Comparison of ENCODE assay signal across 17 cellular contexts in genomic region chr11:110452720-110453119, GRCh38. TPM values are rescaled to one million over a fixed set of nuclear protein-coding genes. Genes with fewer than 3 reads are reported as not detected.
DNase-seq lines count a peak whose midpoint lies in the region; ATAC-seq and TF ChIP-seq lines count a peak whose summit lies in the region.
"Had no signal": no experiment of that assay in that cellular context is flagged by ENCODE, and none has a peak within 500 bp of the region (broad histone marks: within the 10 kb centered on the region; RNA-seq: fewer than 3 reads in every experiment).

No MANE protein-coding gene starts in this region.

- CTCF ChIA-PET in activated CD4-positive, alpha-beta memory T cell treated with anti-CD3 and anti-CD28 coated beads, Interleukin-2, amount 10 ng/mL, durations not matched to agents 7 days and 5 days (lab: Charles Lee) = interaction anchor here (1.1 to 1.3 kb wide), 3 partner anchors 18 to 993 kb away, joined by 3 to 5 read pairs (median 3); no protein-coding TSS in a partner anchor
- CTCF ChIA-PET in activated CD4-positive, alpha-beta memory T cell treated with anti-CD3 and anti-CD28 coated beads for 36 hours (lab: Charles Lee) = interaction anchor here (2.4 kb wide), 1 partner anchor 18 kb away, joined by 9 read pairs; no protein-coding TSS in a partner anchor
- CTCF ChIA-PET in MCF 10A (lab: Yijun Ruan, JAX) = interaction anchor here (0.6 to 0.8 kb wide), 2 partner anchors 203 to 220 kb away, joined by 3 to 6 read pairs; no protein-coding TSS in a partner anchor

- H3K9ac ChIP-seq in KMS-11 = no peak overlapping the region

- TF ChIP-seq CTCF in KMS-11 (conservative IDR thresholded peaks at IDR 0.05; ENCODE audit: low read depth, low read length) (no peak), coronary artery (IDR thresholded peaks at IDR 0.05) (no peak), MCF 10A (IDR thresholded peaks at IDR 0.05; ENCODE audit: unreplicated experiment) (no peak), foreskin keratinocyte (conservative IDR thresholded peaks at IDR 0.05) (no peak)

- H3K79me2 ChIP-seq in KMS-11 (ENCODE audit: insufficient read depth, low read depth) = no peaks in the 10 kb centered on the region

- no peak overlapping the region for H3K4me3 Mint-ChIP-seq in activated CD4-positive, alpha-beta memory T cell treated with anti-CD3 and anti-CD28 coated beads, Interleukin-2, amount 10 ng/mL, durations not matched to agents 7 days and 5 days
- H3K4me3 Mint-ChIP-seq in activated CD4-positive, alpha-beta memory T cell treated with anti-CD3 and anti-CD28 coated beads for 36 hours = no peak overlapping the region
- peak overlapping the region; percentile 39 for H3K4me3 Mint-ChIP-seq in activated T-helper 17 cell treated with anti-CD3 and anti-CD28 coated beads, Interleukin-2, amount 50 U/mL, for 72 hours
- H3K4me3 Mint-ChIP-seq in stimulated activated naive B cell treated with anti-CD40 and anti-IgM and Interleukin-4, amounts not matched to agents 10 μg/mL and 1 μg/mL and 100 μg/mL, for 72 hours = no peak overlapping the region
- no peak overlapping the region for H3K4me3 Mint-ChIP-seq in MCF 10A (ENCODE audit: unreplicated experiment)
- H3K4me3 Mint-ChIP-seq: CD8-positive, alpha-beta T cell; GM23338 had no signal

- intact Hi-C loops in activated CD4-positive, alpha-beta memory T cell treated with anti-CD3 and anti-CD28 coated beads for 36 hours (cut with micrococcal nuclease) = loop anchor here (1.0 to 10.0 kb wide), 6 partner anchors 22 to 1078 kb away; partner anchors contain the start of gene ARHGAP20
- intact Hi-C loops in MCF 10A (cut with micrococcal nuclease) = no loop called here

- H3K27me3 Mint-ChIP-seq in activated CD4-positive, alpha-beta memory T cell treated with anti-CD3 and anti-CD28 coated beads, Interleukin-2, amount 10 ng/mL, durations not matched to agents 7 days and 5 days = no peaks in the 10 kb centered on the region
- H3K27me3 Mint-ChIP-seq in activated CD4-positive, alpha-beta memory T cell treated with anti-CD3 and anti-CD28 coated beads for 36 hours = no peaks in the 10 kb centered on the region
- H3K27me3 Mint-ChIP-seq in activated T-helper 17 cell treated with anti-CD3 and anti-CD28 coated beads, Interleukin-2, amount 50 U/mL, for 72 hours = no peaks in the 10 kb centered on the region
- no peaks in the 10 kb centered on the region for H3K27me3 Mint-ChIP-seq in stimulated activated naive B cell treated with anti-CD40 and anti-IgM and Interleukin-4, amounts not matched to agents 10 μg/mL and 1 μg/mL and 100 μg/mL, for 72 hours
- H3K27me3 Mint-ChIP-seq in MCF 10A (ENCODE audit: insufficient read depth, unreplicated experiment) = no peaks in the 10 kb centered on the region

- no peaks in the 10 kb centered on the region for H3K36me3 ChIP-seq in KMS-11 (ENCODE audit: insufficient read depth)

- BruUV-seq in MCF 10A (replicated peaks; lab: Mats Ljungman, UMichigan) = no TSS peak

- POLR2A ChIA-PET in activated CD4-positive, alpha-beta memory T cell treated with anti-CD3 and anti-CD28 coated beads, Interleukin-2, amount 10 ng/mL, durations not matched to agents 7 days and 5 days (lab: Charles Lee) = interaction anchor here (0.9 kb wide), 1 partner anchor 993 kb away, joined by 5 read pairs; no protein-coding TSS in a partner anchor
- POLR2A ChIA-PET in activated CD4-positive, alpha-beta memory T cell treated with anti-CD3 and anti-CD28 coated beads for 36 hours (lab: Charles Lee) = no interaction called here
- POLR2A ChIA-PET in MCF 10A (lab: Yijun Ruan, JAX) = interaction anchor here (0.5 kb wide), 1 partner anchor 390 kb away, joined by 3 read pairs; no protein-coding TSS in a partner anchor

- no peaks in the 10 kb centered on the region for H4K20me1 ChIP-seq in KMS-11 (ENCODE audit: insufficient read depth)

- H3K27me3 ChIP-seq in KMS-11 (ENCODE audit: insufficient read depth, low read depth) (no peaks in the 10 kb centered on the region), foreskin keratinocyte (no peaks in the 10 kb centered on the region)

- H3K27ac Mint-ChIP-seq in activated CD4-positive, alpha-beta memory T cell treated with anti-CD3 and anti-CD28 coated beads, Interleukin-2, amount 10 ng/mL, durations not matched to agents 7 days and 5 days = peak overlapping the region; percentile 16
- no peak overlapping the region for H3K27ac Mint-ChIP-seq in activated CD4-positive, alpha-beta memory T cell treated with anti-CD3 and anti-CD28 coated beads for 36 hours
- peak overlapping the region; percentile 94 for H3K27ac Mint-ChIP-seq in activated T-helper 17 cell treated with anti-CD3 and anti-CD28 coated beads, Interleukin-2, amount 50 U/mL, for 72 hours
- H3K27ac Mint-ChIP-seq in stimulated activated naive B cell treated with anti-CD40 and anti-IgM and Interleukin-4, amounts not matched to agents 10 μg/mL and 1 μg/mL and 100 μg/mL, for 72 hours = no peak overlapping the region
- H3K27ac Mint-ChIP-seq in MCF 10A (ENCODE audit: low read depth, unreplicated experiment) = no peak overlapping the region
- H3K27ac Mint-ChIP-seq: CD8-positive, alpha-beta T cell; GM23338 had no signal

- H3K36me3 Mint-ChIP-seq in activated CD4-positive, alpha-beta memory T cell treated with anti-CD3 and anti-CD28 coated beads, Interleukin-2, amount 10 ng/mL, durations not matched to agents 7 days and 5 days (ENCODE audit: low read depth) = peaks cover 22% of the 10 kb centered on the region
- H3K36me3 Mint-ChIP-seq in activated CD4-positive, alpha-beta memory T cell treated with anti-CD3 and anti-CD28 coated beads for 36 hours = peaks cover 8% of the 10 kb centered on the region
- H3K36me3 Mint-ChIP-seq in activated T-helper 17 cell treated with anti-CD3 and anti-CD28 coated beads, Interleukin-2, amount 50 U/mL, for 72 hours (ENCODE audit: low read depth) = peaks cover 48% of the 10 kb centered on the region
- H3K36me3 Mint-ChIP-seq in stimulated activated naive B cell treated with anti-CD40 and anti-IgM and Interleukin-4, amounts not matched to agents 10 μg/mL and 1 μg/mL and 100 μg/mL, for 72 hours = peaks cover 8 to 27% of the 10 kb centered on the region in 2 donors
- H3K36me3 Mint-ChIP-seq in MCF 10A (ENCODE audit: insufficient read depth, unreplicated experiment) = peaks cover 3% of the 10 kb centered on the region

- 0 out of 2 replicates have a peak overlapping the region, but pooled peaks have one; percentile 39 for H3K4me2 ChIP-seq in KMS-11
- H3K4me2 ChIP-seq: GM23338 had no signal

- H3K4me3 ChIP-seq in KMS-11 (IDR thresholded peaks at IDR 0.05; ENCODE audit: insufficient read depth, low read depth, low read length) (no peak overlapping the region), coronary artery (no peak overlapping the region)
- H3K4me3 ChIP-seq: GM23338 had no signal

- no peak for DNase-seq in activated CD4-positive, alpha-beta memory T cell treated with anti-CD3 and anti-CD28 coated beads, Interleukin-2, amount 10 ng/mL, durations not matched to agents 7 days and 5 days
- DNase-seq in activated CD4-positive, alpha-beta memory T cell treated with anti-CD3 and anti-CD28 coated beads for 36 hours = no peak
- no peak for DNase-seq in stimulated activated naive B cell treated with anti-CD40 and anti-IgM and Interleukin-4, amounts not matched to agents 10 μg/mL and 1 μg/mL and 100 μg/mL, for 72 hours
- DNase-seq in coronary artery (ENCODE audit: low spot score) (no peak), MCF 10A (ENCODE audit: unreplicated experiment) (no peak), foreskin keratinocyte (no peak)
- DNase-seq: CD8-positive, alpha-beta T cell; DMS79 treated with DMSO at 0.1 percent for 48 hours; NCI-H1436; NCI-H2029; NCI-H2171; NCI-H446 treated with DMSO at 0.1 percent for 48 hours; PC-3 had no signal

- H3K4me1 ChIP-seq in KMS-11 (ENCODE audit: low read depth, poor library complexity, severe bottlenecking) = peaks cover 18% of the 10 kb centered on the region
- H3K4me1 ChIP-seq in foreskin keratinocyte = no peaks in the 10 kb centered on the region

- H2AFZ ChIP-seq in KMS-11 (ENCODE audit: low read depth) = no peak overlapping the region
- H2AFZ ChIP-seq: GM23338 had no signal

- H3K4me1 Mint-ChIP-seq in activated CD4-positive, alpha-beta memory T cell treated with anti-CD3 and anti-CD28 coated beads, Interleukin-2, amount 10 ng/mL, durations not matched to agents 7 days and 5 days = peaks cover 50% of the 10 kb centered on the region
- H3K4me1 Mint-ChIP-seq in activated CD4-positive, alpha-beta memory T cell treated with anti-CD3 and anti-CD28 coated beads for 36 hours (ENCODE audit: low read depth) = peaks cover 34% of the 10 kb centered on the region
- peaks cover 39% of the 10 kb centered on the region for H3K4me1 Mint-ChIP-seq in activated T-helper 17 cell treated with anti-CD3 and anti-CD28 coated beads, Interleukin-2, amount 50 U/mL, for 72 hours
- peaks cover 11 to 30% of the 10 kb centered on the region in 2 donors for H3K4me1 Mint-ChIP-seq in stimulated activated naive B cell treated with anti-CD40 and anti-IgM and Interleukin-4, amounts not matched to agents 10 μg/mL and 1 μg/mL and 100 μg/mL, for 72 hours
- peaks cover 2% of the 10 kb centered on the region for H3K4me1 Mint-ChIP-seq in MCF 10A (ENCODE audit: insufficient read depth, unreplicated experiment)

- ATAC-seq in activated T-helper 17 cell treated with anti-CD3 and anti-CD28 coated beads, Interleukin-2, amount 50 U/mL, for 72 hours (replicated peaks) = peak; percentile 64
- ATAC-seq in stimulated activated naive B cell treated with anti-CD40 and anti-IgM and Interleukin-4, amounts not matched to agents 10 μg/mL and 1 μg/mL and 100 μg/mL, for 72 hours (replicated peaks) = peak; percentile 36
- no peak for ATAC-seq in foreskin keratinocyte
- ATAC-seq: CD8-positive, alpha-beta T cell; GM23338; PC-3 had no signal

- H3K27ac ChIP-seq in KMS-11 (no peak overlapping the region), coronary artery (no peak overlapping the region), foreskin keratinocyte (no peak overlapping the region)
- H3K27ac ChIP-seq: RWPE1 had no signal

- peaks cover 7% of the 10 kb centered on the region for H3K9me3 Mint-ChIP-seq in activated CD4-positive, alpha-beta memory T cell treated with anti-CD3 and anti-CD28 coated beads, Interleukin-2, amount 10 ng/mL, durations not matched to agents 7 days and 5 days
- H3K9me3 Mint-ChIP-seq in activated CD4-positive, alpha-beta memory T cell treated with anti-CD3 and anti-CD28 coated beads for 36 hours = no peaks in the 10 kb centered on the region
- no peaks in the 10 kb centered on the region for H3K9me3 Mint-ChIP-seq in activated T-helper 17 cell treated with anti-CD3 and anti-CD28 coated beads, Interleukin-2, amount 50 U/mL, for 72 hours
- peaks cover 0 to 2% of the 10 kb centered on the region in 2 donors for H3K9me3 Mint-ChIP-seq in stimulated activated naive B cell treated with anti-CD40 and anti-IgM and Interleukin-4, amounts not matched to agents 10 μg/mL and 1 μg/mL and 100 μg/mL, for 72 hours
- no peaks in the 10 kb centered on the region for H3K9me3 Mint-ChIP-seq in MCF 10A (ENCODE audit: unreplicated experiment)
- H3K9me3 Mint-ChIP-seq: CD8-positive, alpha-beta T cell; GM23338 had no signal

RNA-seq across cellular contexts. Expression of gene FDX1, which starts 23.0 kb away (rescaled TPM):
- 10 to 100 TPM; 10.9 to 11.6 TPM for total RNA-seq in activated CD4-positive, alpha-beta memory T cell treated with anti-CD3 and anti-CD28 coated beads, Interleukin-2, amount 10 ng/mL, durations not matched to agents 7 days and 5 days
- 10 to 100 TPM in 1 of 2 experiments, 1 to 10 TPM in 1; 9.8 to 11.2 TPM for total RNA-seq in activated CD4-positive, alpha-beta memory T cell treated with anti-CD3 and anti-CD28 coated beads for 36 hours
- 10 to 100 TPM in 1 of 2 donors, 1 to 10 TPM in 1; 8.5 to 15.3 TPM for total RNA-seq in activated T-helper 17 cell treated with anti-CD3 and anti-CD28 coated beads, Interleukin-2, amount 50 U/mL, for 72 hours
- total RNA-seq in MCF 10A (2022) (19.9 and 21.1 TPM in 2 replicates), foreskin keratinocyte (10.6 and 11.0 TPM in 2 replicates)
- 8.7 and 10.0 TPM in 2 replicates for polyA plus RNA-seq in foreskin keratinocyte

Comparison
In these comparisons a context has a peak if more than half of its experiments do, and no peak if none do; other contexts are left out.
1. H3K27ac Mint-ChIP-seq: peak in activated CD4-positive, alpha-beta memory T cell treated with anti-CD3 and anti-CD28 coated beads, Interleukin-2, amount 10 ng/mL, durations not matched to agents 7 days and 5 days (single experiment) and activated T-helper 17 cell treated with anti-CD3 and anti-CD28 coated beads, Interleukin-2, amount 50 U/mL, for 72 hours (single experiment); none in activated CD4-positive, alpha-beta memory T cell treated with anti-CD3 and anti-CD28 coated beads for 36 hours (single experiment), stimulated activated naive B cell treated with anti-CD40 and anti-IgM and Interleukin-4, amounts not matched to agents 10 μg/mL and 1 μg/mL and 100 μg/mL, for 72 hours (single experiment) and MCF 10A (single experiment).